Comparison of ENCODE assay signal across 28 cellular contexts in genomic region chr10:106439366-106439765, GRCh38.
"Had no signal": no experiment of that assay in that cellular context is flagged by ENCODE, and none has a peak within 500 bp of the region (broad histone marks: within the 10 kb centered on the region; RNA-seq: fewer than 3 reads in every experiment).

No MANE protein-coding gene starts in this region.

- H3K9me3 Mint-ChIP-seq: activated B cell treated with CpG ODN at 0.5 μM for 24 hours; activated naive CD4-positive, alpha-beta T cell treated with anti-CD3 and anti-CD28 coated beads, Interleukin-2, amount 50 U/mL, for 24 hours had no signal

- H3K4me1 ChIP-seq: heart left ventricle, left ventricle myocardium inferior, parathyroid adenoma, psoas muscle, stomach, thyroid gland, upper lobe of left lung, vagina had no signal

- H3K27ac ChIP-seq: cardiac muscle cell, coronary artery, dorsolateral prefrontal cortex, heart left ventricle, left ventricle myocardium inferior, parathyroid adenoma, psoas muscle, stomach, thyroid gland, upper lobe of left lung, vagina had no signal

- H3K36me3 Mint-ChIP-seq: activated CD8-positive, alpha-beta memory T cell treated with anti-CD3 and anti-CD28 coated beads, Interleukin-2, amount 10 ng/mL, durations not matched to agents 7 days and 5 days; activated naive CD4-positive, alpha-beta T cell treated with anti-CD3 and anti-CD28 coated beads, Interleukin-2, amount 50 U/mL, for 24 hours; naive thymus-derived CD4-positive, alpha-beta T cell; stimulated activated naive B cell treated with anti-CD40 and anti-IgM and Interleukin-4, amounts not matched to agents 10 μg/mL and 1 μg/mL and 100 μg/mL, for 72 hours had no signal

- DNase-seq: activated B cell treated with CpG ODN at 0.5 μM for 24 hours; activated CD4-positive, alpha-beta T cell treated with anti-CD3 and anti-CD28 coated beads, Interleukin-2, amount 50 U/mL, for 1 hour; activated CD8-positive, alpha-beta memory T cell treated with anti-CD3 and anti-CD28 coated beads, Interleukin-2, amount 10 ng/mL, durations not matched to agents 7 days and 5 days; activated CD8-positive, alpha-beta T cell treated with anti-CD3 and anti-CD28 coated beads, Interleukin-2, amount 10 ng/mL, durations not matched to agents 7 days and 5 days; activated naive CD8-positive, alpha-beta T cell treated with anti-CD3 and anti-CD28 coated beads, Interleukin-2, amount 50 U/mL, for 24 hours; activated T-cell treated with anti-CD3 and anti-CD28 coated beads, Interleukin-2, amount 50 U/mL, for 48 hours; amygdala; cerebellar nuclear complex; dorsolateral prefrontal cortex; effector memory CD4-positive, alpha-beta T cell; heart left ventricle; left ventricle myocardium inferior; midbrain; naive thymus-derived CD4-positive, alpha-beta T cell; occipital lobe; psoas muscle; stimulated activated CD4-positive, alpha-beta T cell treated with anti-CD3 and anti-CD28 coated beads, Interleukin-15, amount 100 ng/mL, for 24 hours; stimulated activated CD4-positive, alpha-beta T cell treated with anti-CD3 and anti-CD28 coated beads, Interleukin-2, amount 100 ng/mL, for 24 hours; stimulated activated naive B cell treated with anti-CD40 and anti-IgM and Interleukin-4, amounts not matched to agents 10 μg/mL and 1 μg/mL and 100 μg/mL, for 72 hours; stomach; thyroid gland; upper lobe of left lung had no signal

- H3K79me2 ChIP-seq: parathyroid adenoma had no signal

- H2AFZ ChIP-seq: parathyroid adenoma had no signal

- H3K4me3 Mint-ChIP-seq: activated B cell treated with CpG ODN at 0.5 μM for 24 hours; activated CD8-positive, alpha-beta memory T cell treated with anti-CD3 and anti-CD28 coated beads, Interleukin-2, amount 10 ng/mL, durations not matched to agents 7 days and 5 days; activated CD8-positive, alpha-beta T cell treated with anti-CD3 and anti-CD28 coated beads, Interleukin-2, amount 10 ng/mL, durations not matched to agents 7 days and 5 days; activated naive CD4-positive, alpha-beta T cell treated with anti-CD3 and anti-CD28 coated beads, Interleukin-2, amount 50 U/mL, for 24 hours; activated naive CD8-positive, alpha-beta T cell treated with anti-CD3 and anti-CD28 coated beads, Interleukin-2, amount 50 U/mL, for 24 hours; naive thymus-derived CD4-positive, alpha-beta T cell; stimulated activated naive B cell treated with anti-CD40 and anti-IgM and Interleukin-4, amounts not matched to agents 10 μg/mL and 1 μg/mL and 100 μg/mL, for 72 hours had no signal

- H3K27me3 ChIP-seq: cardiac muscle cell, dorsolateral prefrontal cortex, heart left ventricle, stomach, thyroid gland, upper lobe of left lung, vagina had no signal

- ATAC-seq: activated CD8-positive, alpha-beta memory T cell treated with anti-CD3 and anti-CD28 coated beads, Interleukin-2, amount 10 ng/mL, durations not matched to agents 7 days and 5 days; activated CD8-positive, alpha-beta T cell treated with anti-CD3 and anti-CD28 coated beads, Interleukin-2, amount 10 ng/mL, durations not matched to agents 7 days and 5 days; activated naive CD8-positive, alpha-beta T cell treated with anti-CD3 and anti-CD28 coated beads, Interleukin-2, amount 50 U/mL, for 24 hours; heart left ventricle; naive thymus-derived CD4-positive, alpha-beta T cell; psoas muscle; stimulated activated naive B cell treated with anti-CD40 and anti-IgM and Interleukin-4, amounts not matched to agents 10 μg/mL and 1 μg/mL and 100 μg/mL, for 72 hours had no signal

- H3K4me3 ChIP-seq: cardiac muscle cell, coronary artery, dorsolateral prefrontal cortex, heart left ventricle, left ventricle myocardium inferior, psoas muscle, stomach, thyroid gland, upper lobe of left lung, vagina had no signal

- H3K36me3 ChIP-seq: cardiac muscle cell, heart left ventricle, left ventricle myocardium inferior, stomach, thyroid gland, upper lobe of left lung, vagina had no signal

- H3K9me3 ChIP-seq: psoas muscle, thyroid gland, upper lobe of left lung, vagina had no signal

- H3K9ac ChIP-seq: parathyroid adenoma had no signal

- H3K27me3 Mint-ChIP-seq: activated B cell treated with CpG ODN at 0.5 μM for 24 hours; activated CD8-positive, alpha-beta memory T cell treated with anti-CD3 and anti-CD28 coated beads, Interleukin-2, amount 10 ng/mL, durations not matched to agents 7 days and 5 days; activated naive CD4-positive, alpha-beta T cell treated with anti-CD3 and anti-CD28 coated beads, Interleukin-2, amount 50 U/mL, for 24 hours; activated naive CD8-positive, alpha-beta T cell treated with anti-CD3 and anti-CD28 coated beads, Interleukin-2, amount 50 U/mL, for 24 hours; naive thymus-derived CD4-positive, alpha-beta T cell; stimulated activated naive B cell treated with anti-CD40 and anti-IgM and Interleukin-4, amounts not matched to agents 10 μg/mL and 1 μg/mL and 100 μg/mL, for 72 hours had no signal

- H3K27ac Mint-ChIP-seq: activated B cell treated with CpG ODN at 0.5 μM for 24 hours; activated CD8-positive, alpha-beta memory T cell treated with anti-CD3 and anti-CD28 coated beads, Interleukin-2, amount 10 ng/mL, durations not matched to agents 7 days and 5 days; activated CD8-positive, alpha-beta T cell treated with anti-CD3 and anti-CD28 coated beads, Interleukin-2, amount 10 ng/mL, durations not matched to agents 7 days and 5 days; activated naive CD4-positive, alpha-beta T cell treated with anti-CD3 and anti-CD28 coated beads, Interleukin-2, amount 50 U/mL, for 24 hours; activated naive CD8-positive, alpha-beta T cell treated with anti-CD3 and anti-CD28 coated beads, Interleukin-2, amount 50 U/mL, for 24 hours; activated T-helper 2 cell treated with anti-CD3 and anti-CD28 coated beads, Interferon-gamma antibody, Interleukin-2, Interleukin-4, amounts not matched to agents 10 μg/mL and 5 μg/mL and 100 μg/mL, durations not matched to agents 14 hours and 24 hours and 36 hours; naive thymus-derived CD4-positive, alpha-beta T cell; stimulated activated naive B cell treated with anti-CD40 and anti-IgM and Interleukin-4, amounts not matched to agents 10 μg/mL and 1 μg/mL and 100 μg/mL, for 72 hours had no signal

- H3K4me1 Mint-ChIP-seq: activated B cell treated with CpG ODN at 0.5 μM for 24 hours; activated CD8-positive, alpha-beta memory T cell treated with anti-CD3 and anti-CD28 coated beads, Interleukin-2, amount 10 ng/mL, durations not matched to agents 7 days and 5 days; activated naive CD4-positive, alpha-beta T cell treated with anti-CD3 and anti-CD28 coated beads, Interleukin-2, amount 50 U/mL, for 24 hours; activated naive CD8-positive, alpha-beta T cell treated with anti-CD3 and anti-CD28 coated beads, Interleukin-2, amount 50 U/mL, for 24 hours; naive thymus-derived CD4-positive, alpha-beta T cell; stimulated activated naive B cell treated with anti-CD40 and anti-IgM and Interleukin-4, amounts not matched to agents 10 μg/mL and 1 μg/mL and 100 μg/mL, for 72 hours had no signal
